9 cellular contexts compared by ENCODE assay signal in the genomic region with DNA sequence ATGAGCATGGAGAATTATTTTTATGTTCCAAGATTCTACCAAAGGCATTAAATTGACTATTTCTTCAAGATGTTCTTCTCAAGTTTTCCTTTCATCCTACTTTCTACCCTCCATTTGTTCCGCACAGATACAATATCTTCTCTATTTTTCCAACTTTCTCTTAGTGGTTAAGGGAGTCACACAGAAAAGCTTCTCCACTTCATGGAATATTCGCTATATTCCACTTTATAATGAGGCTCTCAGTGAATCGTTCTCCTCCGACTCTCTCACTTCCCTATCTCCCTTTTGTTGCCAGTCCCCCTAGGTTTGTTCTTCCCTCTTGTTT. TPM values are rescaled to one million over a fixed set of nuclear protein-coding genes. Genes with fewer than 3 reads are reported as not detected.
A peak's percentile ranks its signal among the peaks of the same experiment; 100 is the strongest.
DNase-seq lines count a peak whose midpoint lies in the region; ATAC-seq, FAIRE-seq and TF ChIP-seq lines count a peak whose summit lies in the region.
"Had no signal": no experiment of that assay in that cellular context is flagged by ENCODE, and none has a peak within 500 bp of the region (broad histone marks: within the 10 kb centered on the region; RNA-seq: fewer than 3 reads in every experiment).

No MANE protein-coding gene starts in this region.

- H3K27me3 ChIP-seq in bronchial epithelial cell (ENCODE audit: control insufficient read depth, insufficient read depth, low read length) (no peaks in the 10 kb centered on the region), left lung (peaks cover 0 to 46% of the 10 kb centered on the region in 2 donors), stomach smooth muscle (ENCODE audit: control insufficient read depth in 1 of 2, insufficient read depth in 2 of 2, low read length in 2 of 2) (no peaks in the 10 kb centered on the region)

- ATAC-seq in left lung: no peak
- ATAC-seq in GM21360 (IDR thresholded peaks at IDR 0.05; ENCODE audit: unreplicated experiment): no peak
- ATAC-seq: natural killer cell had no signal

- H3K9ac ChIP-seq in stomach smooth muscle (ENCODE audit: low read length in 2 of 2): peak overlapping the region; percentile 43 to 87

- no peaks in the 10 kb centered on the region for H3K9me3 ChIP-seq in left lung
- H3K9me3 ChIP-seq in stomach smooth muscle (ENCODE audit: control insufficient read depth in 2 of 2, low read length in 2 of 2): no peaks in the 10 kb centered on the region

- peaks cover 7 to 8% of the 10 kb centered on the region in 2 donors for H3K4me1 ChIP-seq in left lung
- H3K4me1 ChIP-seq in stomach smooth muscle (ENCODE audit: control insufficient read depth, insufficient read depth, low read length): peaks cover 6% of the 10 kb centered on the region

- H3K36me3 ChIP-seq in bronchial epithelial cell (ENCODE audit: control insufficient read depth, insufficient read depth, low read length) (no peaks in the 10 kb centered on the region), left lung (no peaks in the 10 kb centered on the region), stomach smooth muscle (ENCODE audit: control insufficient read depth in 2 of 2, insufficient read depth in 2 of 2, low read length in 2 of 2) (no peaks in the 10 kb centered on the region)

- DNase-seq in LNCaP clone FGC (ENCODE audit: low read depth): no peak
- DNase-seq in bronchial epithelial cell (ENCODE audit: low read depth): no peak
- DNase-seq in left lung: no peak
- no peak for DNase-seq in stimulated activated CD4-positive, alpha-beta T cell treated with anti-CD3 and anti-CD28 coated beads, Interleukin-4, amount 100 ng/mL, for 24 hours
- no peak for DNase-seq in cortex of kidney (lab: John Stamatoyannopoulos, UW)
- DNase-seq in SIG-M5 (lab: John Stamatoyannopoulos, UW): no peak
- DNase-seq: natural killer cell had no signal

- TF ChIP-seq CTCF in LNCaP clone FGC (IDR thresholded peaks at IDR 0.05; ENCODE audit: control insufficient read depth, extremely low read depth, insufficient read depth) (no peak), bronchial epithelial cell (IDR thresholded peaks at IDR 0.05; ENCODE audit: insufficient read depth, low read length, severe bottlenecking) (no peak), left lung (IDR thresholded peaks at IDR 0.05) (no peak)

- no peak for FAIRE-seq in bronchial epithelial cell (lab: Jason Lieb, UNC)

- intact Hi-C loops in left lung (cut with DNase I): no loop called here

- H3K27ac ChIP-seq in left lung (peak overlapping the region; percentile 89), stomach smooth muscle (ENCODE audit: low read length) (peak overlapping the region; percentile 84)

- H3K4me3 ChIP-seq in LNCaP clone FGC (ENCODE audit: low read depth, low read length) (peak overlapping the region; percentile 75), bronchial epithelial cell (ENCODE audit: low read depth, low read length) (peak overlapping the region; percentile 73), left lung (peak overlapping the region; percentile 46 to 59), stomach smooth muscle (ENCODE audit: low read length in 2 of 2) (peak overlapping the region; percentile 84 to 90)

RNA-seq across cellular contexts. Expression of a gene that starts 1.3 kb away (rescaled TPM):
- total RNA-seq in bronchial epithelial cell (13.1 and 13.2 TPM in 2 replicates), left lung (100 to 1,000 TPM in 1 of 2 donors, 10 to 100 TPM in 1; 84.6 to 114 TPM)

RNA-seq across cellular contexts. Expression of a gene that starts 47.1 kb away (rescaled TPM):
- total RNA-seq in bronchial epithelial cell: not detected in 2 replicates
- total RNA-seq in left lung: not detected
- total RNA-seq: natural killer cell had no signal
